ENCODE assay signal across 31 cellular contexts in genomic region chr15:101608182-101608581, GRCh38. TPM values are rescaled to one million over a fixed set of nuclear protein-coding genes. Genes with fewer than 3 reads are reported as not detected.
DNase-seq lines count a peak whose midpoint lies in the region; ATAC-seq and TF ChIP-seq lines count a peak whose summit lies in the region.
"Had no signal": no experiment of that assay in that cellular context is flagged by ENCODE, and none has a peak within 500 bp of the region (broad histone marks: within the 10 kb centered on the region; RNA-seq: fewer than 3 reads in every experiment).

No MANE protein-coding gene starts in this region.

- DNase-seq in ELF-1 (ENCODE audit: low read depth, low spot score) (peak; percentile 88), IMR-90 (no peak), WTC11 (ENCODE audit: low spot score) (no peak), mesendoderm (peak; percentile 49), coronary artery (ENCODE audit: low spot score) (no peak), SHP77 (lab: John Stamatoyannopoulos, UW) (no peak), DMS79 treated with DMSO at 0.1 percent for 48 hours (lab: John Stamatoyannopoulos, UW) (no peak)
- no peak for DNase-seq in activated effector memory CD4-positive, alpha-beta T cell treated with anti-CD3 and anti-CD28 coated beads, Interleukin-2, amount 50 U/mL, for 16 hours
- DNase-seq: activated CD4-positive, alpha-beta memory T cell treated with anti-CD3 and anti-CD28 coated beads for 36 hours; activated CD4-positive, alpha-beta T cell treated with anti-CD3 and anti-CD28 coated beads for 1 hour; activated CD8-positive, alpha-beta memory T cell treated with anti-CD3 and anti-CD28 coated beads, Interleukin-2, amount 50 U/mL, for 48 hours; activated naive CD4-positive, alpha-beta T cell treated with anti-CD3 and anti-CD28 coated beads, Interleukin-2, amount 10 ng/mL, durations not matched to agents 7 days and 5 days; body of pancreas; CD8-positive, alpha-beta memory T cell; DMS 273 treated with DMSO at 0.1 percent for 48 hours; dorsolateral prefrontal cortex; EL; mammary epithelial cell; NCI-H1092; NCI-H187 treated with DMSO at 0.1 percent for 48 hours; NCI-H2171; NCI-H510A; sigmoid colon; transverse colon had no signal

- H2BK15ac ChIP-seq in IMR-90 (ENCODE audit: low read depth, low read length) (no peak overlapping the region), mesendoderm (replicated peaks; ENCODE audit: low read depth) (no peak overlapping the region)

- H3K4me3 ChIP-seq in IMR-90 (ENCODE audit: insufficient read depth, low read depth, low read length): no peak overlapping the region
- no peak overlapping the region for H3K4me3 ChIP-seq in mesendoderm (ENCODE audit: low read length)
- H3K4me3 ChIP-seq in coronary artery: no peak overlapping the region
- H3K4me3 ChIP-seq: body of pancreas, dorsolateral prefrontal cortex, GM12878, HAP-1, sigmoid colon, transverse colon had no signal

- CTCF ChIA-PET in IMR-90 (lab: Yijun Ruan, JAX): interaction anchor here (0.5 to 0.9 kb wide), 2 partner anchors 18 to 422 kb away, joined by 3 read pairs; no protein-coding TSS in a partner anchor
- CTCF ChIA-PET in WTC11 (lab: Charles Lee): interaction anchor here (0.9 to 1.7 kb wide), 2 partner anchors 9 to 47 kb away, joined by 4 read pairs; no protein-coding TSS in a partner anchor

- intact Hi-C loops in IMR-90 (cut with micrococcal nuclease): no loop called here

- no TSS peak for BruUV-seq in IMR-90 (replicated peaks; lab: Mats Ljungman, UMichigan)

- H3K9me3 Mint-ChIP-seq in WTC11: peaks cover 13% of the 10 kb centered on the region
- H3K9me3 Mint-ChIP-seq: activated CD4-positive, alpha-beta memory T cell treated with anti-CD3 and anti-CD28 coated beads for 36 hours; activated naive CD4-positive, alpha-beta T cell treated with anti-CD3 and anti-CD28 coated beads, Interleukin-2, amount 10 ng/mL, durations not matched to agents 7 days and 5 days; activated T-helper 1 cell treated with anti-CD3 and anti-CD28 coated beads, Interleukin-12 subunit alpha, Interleukin-12 subunit beta, Interleukin-2, Interleukin-4 antibody, amounts not matched to agents 30 ng/mL and 10 ng/mL and 1 ng/mL, durations not matched to agents 14 hours and 24 hours and 36 hours; central memory CD8-positive, alpha-beta T cell; stimulated activated effector memory CD8-positive, alpha-beta T cell treated with anti-CD3 and anti-CD28 coated beads, Interleukin-12 subunit alpha, Interleukin-12 subunit beta, amount 100 ng/mL, for 72 hours; T-helper 2 cell treated with Interferon-gamma antibody and Interleukin-4, amounts not matched to agents 5 μg/mL and 100 μg/mL, for 36 hours had no signal

- H2BK120ac ChIP-seq in IMR-90 (ENCODE audit: low read depth, low read length) (no peak overlapping the region), mesendoderm (ENCODE audit: low read depth, low read length) (no peak overlapping the region)

- no peaks in the 10 kb centered on the region for H3K9me1 ChIP-seq in IMR-90 (ENCODE audit: insufficient read depth, low read length)

- H3K56ac ChIP-seq in IMR-90 (ENCODE audit: extremely low read depth, insufficient read depth, low read length) (no peak overlapping the region), mesendoderm (ENCODE audit: low read length) (no peak overlapping the region)

- H3K79me2 ChIP-seq in mesendoderm (ENCODE audit: control insufficient read depth, insufficient read depth, low read length): no peaks in the 10 kb centered on the region

- TF ChIP-seq CTCF in IMR-90 (conservative IDR thresholded peaks at IDR 0.05; ENCODE audit: low read depth, low read length) (no peak), WTC11 (IDR thresholded peaks at IDR 0.05) (no peak), coronary artery (IDR thresholded peaks at IDR 0.05) (no peak)

- H3K36me3 ChIP-seq in IMR-90 (ENCODE audit: control insufficient read depth, insufficient read depth, low read length) (no peaks in the 10 kb centered on the region), mesendoderm (ENCODE audit: control insufficient read depth, insufficient read depth, low read length) (no peaks in the 10 kb centered on the region)
- H3K36me3 ChIP-seq: HAP-1, sigmoid colon, transverse colon had no signal

- 0 out of 2 replicates have a peak, but pooled peaks cover 2% of the 10 kb centered on the region for H3K36me3 Mint-ChIP-seq in WTC11
- H3K36me3 Mint-ChIP-seq: activated naive CD4-positive, alpha-beta T cell treated with anti-CD3 and anti-CD28 coated beads, Interleukin-2, amount 10 ng/mL, durations not matched to agents 7 days and 5 days; stimulated activated effector memory CD8-positive, alpha-beta T cell treated with anti-CD3 and anti-CD28 coated beads, Interleukin-12 subunit alpha, Interleukin-12 subunit beta, amount 100 ng/mL, for 72 hours had no signal

- H3K4me1 ChIP-seq in IMR-90 (ENCODE audit: control insufficient read depth, insufficient read depth, low read length) (no peaks in the 10 kb centered on the region), mesendoderm (ENCODE audit: control insufficient read depth, low read depth, low read length) (no peaks in the 10 kb centered on the region)
- H3K4me1 ChIP-seq: HAP-1 had no signal

- dilution Hi-C loops in IMR-90 (cut with HindIII; ENCODE audit: low sequenced_read_pairs, unreplicated experiment): no loop called here

- peak overlapping the region; percentile 19 for H2AFZ ChIP-seq in IMR-90 (replicated peaks; ENCODE audit: low read length, poor library complexity)

- H3K18ac ChIP-seq in IMR-90 (ENCODE audit: low read depth, low read length): no peak overlapping the region
- no peak overlapping the region for H3K18ac ChIP-seq in mesendoderm (ENCODE audit: low read length)

- H3K4me3 Mint-ChIP-seq in WTC11: no peak overlapping the region
- H3K4me3 Mint-ChIP-seq: activated CD4-positive, alpha-beta memory T cell treated with anti-CD3 and anti-CD28 coated beads for 36 hours; activated naive CD4-positive, alpha-beta T cell treated with anti-CD3 and anti-CD28 coated beads, Interleukin-2, amount 10 ng/mL, durations not matched to agents 7 days and 5 days; activated T-helper 1 cell treated with anti-CD3 and anti-CD28 coated beads, Interleukin-12 subunit alpha, Interleukin-12 subunit beta, Interleukin-2, Interleukin-4 antibody, amounts not matched to agents 30 ng/mL and 10 ng/mL and 1 ng/mL, durations not matched to agents 14 hours and 24 hours and 36 hours; CD8-positive, alpha-beta memory T cell; central memory CD8-positive, alpha-beta T cell; stimulated activated effector memory CD8-positive, alpha-beta T cell treated with anti-CD3 and anti-CD28 coated beads, Interleukin-12 subunit alpha, Interleukin-12 subunit beta, amount 100 ng/mL, for 72 hours; T-helper 2 cell treated with Interferon-gamma antibody and Interleukin-4, amounts not matched to agents 5 μg/mL and 100 μg/mL, for 36 hours had no signal

- no peaks in the 10 kb centered on the region for H3K9me3 ChIP-seq in IMR-90 (ENCODE audit: control insufficient read depth, insufficient read depth, low read length)
- H3K9me3 ChIP-seq: body of pancreas, HAP-1, sigmoid colon, transverse colon had no signal

- H3K4me1 Mint-ChIP-seq in WTC11: no peaks in the 10 kb centered on the region
- H3K4me1 Mint-ChIP-seq: activated naive CD4-positive, alpha-beta T cell treated with anti-CD3 and anti-CD28 coated beads, Interleukin-2, amount 10 ng/mL, durations not matched to agents 7 days and 5 days; CD8-positive, alpha-beta memory T cell; central memory CD8-positive, alpha-beta T cell; stimulated activated effector memory CD8-positive, alpha-beta T cell treated with anti-CD3 and anti-CD28 coated beads, Interleukin-12 subunit alpha, Interleukin-12 subunit beta, amount 100 ng/mL, for 72 hours had no signal

- no peaks in the 10 kb centered on the region for H4K20me1 ChIP-seq in IMR-90 (ENCODE audit: insufficient read depth, low read length)

- H3K4ac ChIP-seq in IMR-90 (ENCODE audit: low read depth, low read length) (no peak overlapping the region), mesendoderm (ENCODE audit: low read depth, low read length) (no peak overlapping the region)

- no peak for TF ChIP-seq POLR2A in IMR-90 (IDR thresholded peaks at IDR 0.05; ENCODE audit: low read depth, low read length)

- no peak overlapping the region for H2BK20ac ChIP-seq in IMR-90 (ENCODE audit: low read depth, low read length)

- no peak overlapping the region for H4K8ac ChIP-seq in IMR-90 (ENCODE audit: low read depth in 2 of 2, low read length in 2 of 2)
- no peak overlapping the region for H4K8ac ChIP-seq in mesendoderm (ENCODE audit: low read depth, low read length)

- H2AK9ac ChIP-seq in IMR-90 (replicated peaks; ENCODE audit: low read depth, low read length, poor library complexity): no peak overlapping the region

- 85% methylated on average over 10 of the region's 10 CpGs; no CpG with 5 or more reads in 1 of the 2 experiments for WGBS in IMR-90 (ENCODE audit: extremely low coverage in 2 of 2, insufficient read length in 1 of 2), 2 experiments
- WGBS in mesendoderm (ENCODE audit: extremely low coverage, insufficient coverage, low lambda C conversion rate): no CpG with 5 or more reads among the region's 10 CpGs

- ATAC-seq in IMR-90 (ENCODE audit: low read depth) (no peak; the same call in 1 of the 2 replicates), WTC11 (peak; percentile 76)
- ATAC-seq: body of pancreas; GM12878; Right ventricle myocardium inferior; stimulated activated effector memory CD8-positive, alpha-beta T cell treated with anti-CD3 and anti-CD28 coated beads, Interleukin-12 subunit alpha, Interleukin-12 subunit beta, amount 100 ng/mL, for 72 hours had no signal

- H3K4me2 ChIP-seq in IMR-90 (ENCODE audit: low read depth, low read length): no peak overlapping the region
- no peak overlapping the region for H3K4me2 ChIP-seq in mesendoderm (ENCODE audit: low read length)

- POLR2A ChIA-PET in IMR-90 (lab: Charles Lee; ENCODE audit: unreplicated experiment) (no interaction called here), WTC11 (lab: Charles Lee) (no interaction called here)

- no peak for TF ChIP-seq RAD21 in IMR-90 (IDR thresholded peaks at IDR 0.05; ENCODE audit: low read length)

- no peak overlapping the region for H4K91ac ChIP-seq in IMR-90 (ENCODE audit: insufficient read depth, low read depth, low read length)

- H2AK5ac ChIP-seq in IMR-90 (ENCODE audit: low read depth, low read length): no peak overlapping the region
- no peak overlapping the region for H2AK5ac ChIP-seq in mesendoderm (ENCODE audit: low read length)

- in situ Hi-C loops in IMR-90 (cut with MboI; ENCODE audit: low sequenced_read_pairs): no loop called here

- no peaks in the 10 kb centered on the region for H3K79me1 ChIP-seq in IMR-90 (ENCODE audit: low read depth in 1 of 2, low read length in 2 of 2)
- H3K79me1 ChIP-seq in mesendoderm (ENCODE audit: low read length): no peaks in the 10 kb centered on the region

- no peak overlapping the region for H3K14ac ChIP-seq in IMR-90 (replicated peaks; ENCODE audit: low read depth, low read length)

- no peak overlapping the region for H3K27ac Mint-ChIP-seq in WTC11
- H3K27ac Mint-ChIP-seq: activated CD4-positive, alpha-beta memory T cell treated with anti-CD3 and anti-CD28 coated beads for 36 hours; activated naive CD4-positive, alpha-beta T cell treated with anti-CD3 and anti-CD28 coated beads, Interleukin-2, amount 10 ng/mL, durations not matched to agents 7 days and 5 days; activated T-helper 1 cell treated with anti-CD3 and anti-CD28 coated beads, Interleukin-12 subunit alpha, Interleukin-12 subunit beta, Interleukin-2, Interleukin-4 antibody, amounts not matched to agents 30 ng/mL and 10 ng/mL and 1 ng/mL, durations not matched to agents 14 hours and 24 hours and 36 hours; CD8-positive, alpha-beta memory T cell; stimulated activated effector memory CD8-positive, alpha-beta T cell treated with anti-CD3 and anti-CD28 coated beads, Interleukin-12 subunit alpha, Interleukin-12 subunit beta, amount 100 ng/mL, for 72 hours; T-helper 2 cell treated with Interferon-gamma antibody and Interleukin-4, amounts not matched to agents 5 μg/mL and 100 μg/mL, for 36 hours had no signal

- H3K23ac ChIP-seq in IMR-90 (ENCODE audit: low read depth, low read length) (no peak overlapping the region), mesendoderm (ENCODE audit: low read length) (no peak overlapping the region)

- no peak overlapping the region for H2BK5ac ChIP-seq in IMR-90 (ENCODE audit: low read depth, low read length, poor library complexity, severe bottlenecking)
- no peak overlapping the region for H2BK5ac ChIP-seq in mesendoderm (ENCODE audit: low read length)

- H4K5ac ChIP-seq in IMR-90 (ENCODE audit: low read depth, low read length) (no peak overlapping the region), mesendoderm (ENCODE audit: low read length) (no peak overlapping the region)

- peaks cover 6% of the 10 kb centered on the region; the same call in 1 of the 2 replicates for H3K27me3 Mint-ChIP-seq in WTC11 (ENCODE audit: low read depth)

- peaks cover 19% of the 10 kb centered on the region for H3K27me3 ChIP-seq in IMR-90 (ENCODE audit: control insufficient read depth, insufficient read depth, low read length)
- no peaks in the 10 kb centered on the region for H3K27me3 ChIP-seq in mesendoderm (ENCODE audit: insufficient read depth, low read length, poor library complexity)
- H3K27me3 ChIP-seq: dorsolateral prefrontal cortex, sigmoid colon, transverse colon had no signal

- H3K9ac ChIP-seq in IMR-90 (ENCODE audit: low read depth, low read length): no peak overlapping the region
- H3K9ac ChIP-seq in mesendoderm (ENCODE audit: low read length): no peak overlapping the region

- H3K27ac ChIP-seq in IMR-90 (ENCODE audit: insufficient read depth, low read length): no peak overlapping the region
- no peak overlapping the region for H3K27ac ChIP-seq in mesendoderm (ENCODE audit: low read depth, low read length)
- no peak overlapping the region for H3K27ac ChIP-seq in coronary artery
- H3K27ac ChIP-seq: body of pancreas, dorsolateral prefrontal cortex, sigmoid colon, transverse colon had no signal

RNA-seq across cellular contexts. Expression of gene TM2D3, which starts 44.0 kb away (rescaled TPM):
- total RNA-seq in IMR-90 (2012; rRNA removed) (27.4 and 30.6 TPM in 2 replicates), WTC11 (2021) (22.4 to 23.5 TPM (median 23.1 TPM) in 3 replicates)
- polyA plus RNA-seq in IMR-90 (2012; rRNA removed): 34.5 and 35.5 TPM in 2 replicates
- 54.5 and 74.3 TPM in 2 replicates for polyA plus RNA-seq in IMR-90 (2012; cell fraction: cytosol; rRNA removed)
- 33.7 and 52.5 TPM in 2 replicates for polyA plus RNA-seq in IMR-90 (2012; cell fraction: nucleus; rRNA removed; ENCODE audit: low replicate concordance)
- polyA plus RNA-seq in mesendoderm (2013, experiment 1 of 2): 16.3 TPM
- 16.3 TPM for polyA plus RNA-seq in mesendoderm (2013, experiment 2 of 2)

Comparison
In these comparisons a context has a peak if more than half of its experiments do, and no peak if none do; other contexts are left out.
1. DNase-seq: peak in ELF-1 (single experiment) and mesendoderm (single experiment); none in IMR-90 (single experiment), WTC11 (single experiment), coronary artery (single experiment), SHP77 (0 of 2), DMS79 treated with DMSO at 0.1 percent for 48 hours (single experiment) and activated effector memory CD4-positive, alpha-beta T cell treated with anti-CD3 and anti-CD28 coated beads, Interleukin-2, amount 50 U/mL, for 16 hours (single experiment).